ENCODE assay signal across 13 cellular contexts in genomic region chr2:54630841-54631497, GRCh38.
DNase-seq lines count a peak whose midpoint lies in the region; ATAC-seq, FAIRE-seq and TF ChIP-seq lines count a peak whose summit lies in the region.
"Had no signal": no experiment of that assay in that cellular context is flagged by ENCODE, and none has a peak within 500 bp of the region (broad histone marks: within the 10 kb centered on the region; RNA-seq: fewer than 3 reads in every experiment).

No MANE protein-coding gene starts in this region.

- 97% methylated on average over 28 of the region's 30 CpGs for WGBS in GM12878 (ENCODE audit: insufficient coverage, insufficient replicate concordance, low lambda C conversion rate, missing lambda C conversion rate)
- 59% methylated on average over 30 of the region's 30 CpGs for WGBS in liver
- WGBS in ovary, 3 donors: 65 to 79% (median 74%) methylated on average over 30 of the region's 30 CpGs

- BruUV-seq in OCI-LY7 (replicated peaks; lab: Mats Ljungman, UMichigan) (TSS peak; percentile 71), GM12878 (replicated peaks; lab: Mats Ljungman, UMichigan) (TSS peak; percentile 41)

- H3K4me2 ChIP-seq in OCI-LY7 (ENCODE audit: low read length) (no peak overlapping the region), GM12878 (ENCODE audit: control insufficient read depth, insufficient read depth) (no peak overlapping the region)

- TF ChIP-seq CTCF in OCI-LY7 (conservative IDR thresholded peaks at IDR 0.05; ENCODE audit: low read length) (no peak), GM12878 (IDR thresholded peaks at IDR 0.05 in 2 of 3, conservative IDR thresholded peaks at IDR 0.05 in 1 of 3; ENCODE audit: control insufficient read depth in 2 of 3, extremely low read depth in 1 of 3, insufficient read depth in 1 of 3, low read depth in 3 of 3, low read length in 3 of 3) (no peak), liver (IDR thresholded peaks at IDR 0.05; ENCODE audit: low read depth, low read length, missing input control) (no peak), ovary (IDR thresholded peaks at IDR 0.05) (no peak)

- RAD21 ChIA-PET in GM12878 (lab: Charles Lee; ENCODE audit: unreplicated experiment): interaction anchor here (0.7 kb wide), 1 partner anchor 40 kb away, joined by 3 read pairs; no protein-coding TSS in a partner anchor

- H3K9me3 Mint-ChIP-seq in stimulated activated effector memory CD8-positive, alpha-beta T cell treated with anti-CD3 and anti-CD28 coated beads, Interleukin-12 subunit alpha, Interleukin-12 subunit beta, amount 100 ng/mL, for 72 hours: no peaks in the 10 kb centered on the region

- H3K36me3 ChIP-seq in OCI-LY7 (ENCODE audit: insufficient read depth, low read length): peaks cover 77% of the 10 kb centered on the region
- H3K36me3 ChIP-seq in GM12878 (ENCODE audit: control insufficient read depth in 2 of 2, insufficient read depth in 2 of 2, low read length in 1 of 2): peaks cover 44 to 53% of the 10 kb centered on the region in 2 experiments
- H3K36me3 ChIP-seq in liver (ENCODE audit: control insufficient read depth in 4 of 4, insufficient read depth in 3 of 4, low read depth in 1 of 4, low read length in 3 of 4): peaks cover 13 to 64% (median 43%) of the 10 kb centered on the region in 4 donors
- no peaks in the 10 kb centered on the region for H3K36me3 ChIP-seq in ovary

- H3K36me3 Mint-ChIP-seq in stimulated activated effector memory CD8-positive, alpha-beta T cell treated with anti-CD3 and anti-CD28 coated beads, Interleukin-12 subunit alpha, Interleukin-12 subunit beta, amount 100 ng/mL, for 72 hours: peaks cover 92% of the 10 kb centered on the region

- DNase-seq in OCI-LY7 (ENCODE audit: low spot score) (no peak), GM12878 (ENCODE audit: low read depth, low spot score) (no peak), ovary (no peak), AML-193 (lab: John Stamatoyannopoulos, UW) (no peak)
- DNase-seq in stimulated activated effector memory CD8-positive, alpha-beta T cell treated with anti-CD3 and anti-CD28 coated beads, Interleukin-12 subunit alpha, Interleukin-12 subunit beta, amount 100 ng/mL, for 72 hours (ENCODE audit: low spot score in 2 of 2): no peak
- no peak for DNase-seq in activated CD4-positive, alpha-beta T cell treated with anti-CD3 and anti-CD28 coated beads for 1 hour
- DNase-seq: activated CD8-positive, alpha-beta memory T cell treated with anti-CD3 and anti-CD28 coated beads, Interleukin-2, amount 10 ng/mL, durations not matched to agents 7 days and 5 days; MM.1S; NCI-H2171; posterior cingulate gyrus; T1000 had no signal

- intact Hi-C loops in OCI-LY7 (cut with micrococcal nuclease; ENCODE audit: unreplicated experiment): loop anchor here (10.0 kb wide), 2 partner anchors 154 to 666 kb away; no protein-coding TSS in a partner anchor
- intact Hi-C loops in GM12878 (cut with micrococcal nuclease; ENCODE audit: unreplicated experiment): loop anchor here (10.0 kb wide), 1 partner anchor 526 kb away; no protein-coding TSS in a partner anchor
- intact Hi-C loops in ovary (cut with DNase I): no loop called here

- no peaks in the 10 kb centered on the region for H4K20me1 ChIP-seq in OCI-LY7 (ENCODE audit: insufficient read depth, low read length)
- no peaks in the 10 kb centered on the region; the same call in 1 of the 2 replicates for H4K20me1 ChIP-seq in GM12878 (ENCODE audit: control insufficient read depth, insufficient read depth)

- ATAC-seq in GM12878: no peak
- ATAC-seq in stimulated activated effector memory CD8-positive, alpha-beta T cell treated with anti-CD3 and anti-CD28 coated beads, Interleukin-12 subunit alpha, Interleukin-12 subunit beta, amount 100 ng/mL, for 72 hours: no peak
- no peak for ATAC-seq in GM19395 (IDR thresholded peaks at IDR 0.05; ENCODE audit: unreplicated experiment)
- ATAC-seq: activated CD8-positive, alpha-beta memory T cell treated with anti-CD3 and anti-CD28 coated beads, Interleukin-2, amount 10 ng/mL, durations not matched to agents 7 days and 5 days had no signal

- no peaks in the 10 kb centered on the region for H3K9me2 ChIP-seq in OCI-LY7 (ENCODE audit: insufficient read depth, low read length)

- H2AFZ ChIP-seq in OCI-LY7 (ENCODE audit: low read length) (no peak overlapping the region), GM12878 (ENCODE audit: control insufficient read depth, low read depth, low read length) (no peak overlapping the region)

- no peak for TF ChIP-seq RAD21 in GM12878 (IDR thresholded peaks at IDR 0.05; ENCODE audit: insufficient read depth, low read depth, low read length)
- TF ChIP-seq RAD21 in liver (IDR thresholded peaks at IDR 0.05): no peak

- H3K4me1 Mint-ChIP-seq in stimulated activated effector memory CD8-positive, alpha-beta T cell treated with anti-CD3 and anti-CD28 coated beads, Interleukin-12 subunit alpha, Interleukin-12 subunit beta, amount 100 ng/mL, for 72 hours: peaks cover 27% of the 10 kb centered on the region

- CTCF ChIA-PET in OCI-LY7 (lab: Charles Lee; ENCODE audit: unreplicated experiment): no interaction called here
- CTCF ChIA-PET in GM12878 (lab: Yijun Ruan, JAX): no interaction called here

- H3K4me3 ChIP-seq in OCI-LY7 (ENCODE audit: low read depth, low read length, poor library complexity, severe bottlenecking) (no peak overlapping the region), GM12878 (no peak overlapping the region), liver (ENCODE audit: low read depth in 1 of 3, low read length in 3 of 3) (peak overlapping the region in 1 of 3 donors; percentile 3), ovary (no peak overlapping the region)

- TF ChIP-seq POLR2A in GM12878 (IDR thresholded peaks at IDR 0.05; ENCODE audit: low read depth, low read length) (peak; percentile 44), ovary (IDR thresholded peaks at IDR 0.05) (no peak)

- FAIRE-seq in GM12878 (lab: Jason Lieb, UNC): no peak

- H3K4me1 ChIP-seq in OCI-LY7 (ENCODE audit: insufficient read depth, low read length, poor library complexity, severe bottlenecking) (peaks cover 88% of the 10 kb centered on the region), GM12878 (ENCODE audit: control insufficient read depth, insufficient read depth, low read length) (peaks cover 27% of the 10 kb centered on the region), liver (ENCODE audit: control insufficient read depth in 4 of 4, insufficient read depth in 4 of 4, low read length in 3 of 4) (peaks cover 17 to 83% (median 57%) of the 10 kb centered on the region in 4 donors), ovary (ENCODE audit: insufficient read depth) (peaks cover 13% of the 10 kb centered on the region)

- H3K27ac Mint-ChIP-seq in stimulated activated effector memory CD8-positive, alpha-beta T cell treated with anti-CD3 and anti-CD28 coated beads, Interleukin-12 subunit alpha, Interleukin-12 subunit beta, amount 100 ng/mL, for 72 hours: peak overlapping the region; percentile 84
- H3K27ac Mint-ChIP-seq: activated CD8-positive, alpha-beta memory T cell treated with anti-CD3 and anti-CD28 coated beads, Interleukin-2, amount 10 ng/mL, durations not matched to agents 7 days and 5 days had no signal

- peaks cover 6% of the 10 kb centered on the region; the same call in 1 of the 2 replicates for H3K79me2 ChIP-seq in OCI-LY7 (ENCODE audit: insufficient read depth, low read depth, low read length)
- H3K79me2 ChIP-seq in GM12878 (ENCODE audit: control insufficient read depth, insufficient read depth, low read length): peaks cover 16% of the 10 kb centered on the region

- POLR2A ChIA-PET in OCI-LY7 (lab: Charles Lee): interaction anchor here (1.1 to 2.3 kb wide), 3 partner anchors 30 to 72 kb away, joined by 3 to 9 read pairs (median 6); no protein-coding TSS in a partner anchor
- POLR2A ChIA-PET in GM12878 (lab: Charles Lee): interaction anchor here (4.0 kb wide), 1 partner anchor 51 kb away, joined by 40 read pairs; no protein-coding TSS in a partner anchor

- H3K9me3 ChIP-seq in OCI-LY7 (ENCODE audit: low read length) (no peaks in the 10 kb centered on the region), GM12878 (replicated peaks; ENCODE audit: control insufficient read depth, insufficient read depth, low read length) (no peaks in the 10 kb centered on the region; the same call in 2 of the 3 replicates), liver (ENCODE audit: control insufficient read depth in 4 of 4, low read length in 3 of 4) (no peaks in the 10 kb centered on the region), ovary (no peaks in the 10 kb centered on the region)

- no peak overlapping the region for H3K27ac ChIP-seq in OCI-LY7 (ENCODE audit: low read depth, low read length, poor library complexity, severe bottlenecking)
- no peak overlapping the region for H3K27ac ChIP-seq in GM12878 (ENCODE audit: control insufficient read depth, insufficient read depth)
- peak overlapping the region; percentile 87 to 92 for H3K27ac ChIP-seq in liver (ENCODE audit: low read depth in 1 of 2, low read length in 2 of 2)
- no peak overlapping the region for H3K27ac ChIP-seq in ovary

- SMC1A ChIA-PET in GM12878 (lab: Charles Lee; ENCODE audit: uncharacterized antibody, unreplicated experiment): interaction anchor here (0.5 to 6.4 kb wide), 5 partner anchors 10 to 107 kb away, joined by 3 to 86 read pairs (median 4); no protein-coding TSS in a partner anchor

- TF ChIP-seq EP300 in GM12878 (IDR thresholded peaks at IDR 0.05; ENCODE audit: borderline replicate concordance in 1 of 2, control insufficient read depth in 1 of 2, low read depth in 2 of 2, low read length in 2 of 2) (no peak), ovary (IDR thresholded peaks at IDR 0.05) (no peak)

- H3K9ac ChIP-seq in GM12878 (ENCODE audit: control insufficient read depth, insufficient read depth, low read length): no peak overlapping the region
- peak overlapping the region; percentile 10 to 49 for H3K9ac ChIP-seq in liver (ENCODE audit: low read depth in 1 of 2, low read length in 2 of 2)

- H3K4me3 Mint-ChIP-seq in stimulated activated effector memory CD8-positive, alpha-beta T cell treated with anti-CD3 and anti-CD28 coated beads, Interleukin-12 subunit alpha, Interleukin-12 subunit beta, amount 100 ng/mL, for 72 hours: no peak overlapping the region
- H3K4me3 Mint-ChIP-seq: activated CD8-positive, alpha-beta memory T cell treated with anti-CD3 and anti-CD28 coated beads, Interleukin-2, amount 10 ng/mL, durations not matched to agents 7 days and 5 days had no signal

- no peaks in the 10 kb centered on the region for H3K27me3 ChIP-seq in GM12878 (replicated peaks in 1 of 2; ENCODE audit: control insufficient read depth in 2 of 2, insufficient read depth in 2 of 2, low read length in 1 of 2)
- H3K27me3 ChIP-seq in liver (ENCODE audit: control insufficient read depth in 4 of 4, insufficient read depth in 4 of 4, low read length in 3 of 4): no peaks in the 10 kb centered on the region
- no peaks in the 10 kb centered on the region for H3K27me3 ChIP-seq in ovary

- in situ Hi-C loops in GM12878 (cut with MboI): no loop called here

TF ChIP-seq in GM12878, 131 proteins besides CTCF, POLR2A, EP300 and RAD21 (continues in another document):
- TF ChIP-seq NR2F1 (conservative IDR thresholded peaks at IDR 0.05) (no peak), JUND (IDR thresholded peaks at IDR 0.05; ENCODE audit: low read depth, low read length) (no peak), LARP7 (IDR thresholded peaks at IDR 0.05) (no peak)

TF ChIP-seq in liver, 16 proteins besides CTCF, POLR2A, EP300 and RAD21 (continues in another document):
- peak in 1 of 2 donors; percentile 58 for TF ChIP-seq HNF4A (conservative IDR thresholded peaks at IDR 0.05)
- no peak for TF ChIP-seq FOXA2 (IDR thresholded peaks at IDR 0.05)
- no peak for TF ChIP-seq NR2F2 (IDR thresholded peaks at IDR 0.05)
- no peak for TF ChIP-seq JUND (IDR thresholded peaks at IDR 0.05)

Comparison
In these comparisons a context has a peak if more than half of its experiments do, and no peak if none do; other contexts are left out.
1. H3K27ac ChIP-seq: peak in liver (2 of 2); none in OCI-LY7 (single experiment), GM12878 (single experiment) and ovary (0 of 2).
2. intact Hi-C loops: an anchor here in OCI-LY7 (10.0 kb wide) and GM12878 (10.0 kb wide); none called in ovary.